Comparison of ENCODE assay signal across 1 cellular context in the genomic region with DNA sequence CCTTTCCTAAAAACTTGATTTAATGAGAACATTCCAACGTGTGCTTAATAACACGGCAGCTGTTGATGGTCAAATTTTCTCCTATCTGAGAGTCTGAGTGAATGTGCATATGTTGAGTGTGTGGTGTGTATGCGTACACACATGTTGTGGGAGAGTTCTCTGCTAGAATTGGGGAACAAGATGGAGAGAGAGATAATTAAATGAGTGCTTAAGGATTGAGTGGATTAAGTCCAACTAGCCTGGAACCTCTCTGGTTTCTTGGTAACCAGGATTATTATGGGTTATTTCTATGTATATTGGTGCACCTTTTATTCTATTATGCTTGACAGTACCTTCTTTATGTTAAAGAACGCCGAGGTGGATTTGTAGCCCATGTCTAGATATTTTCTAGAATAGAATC.
TF ChIP-seq lines count a peak whose summit lies in the region.

No MANE protein-coding gene starts in this region.

TF ChIP-seq in K562, 482 proteins besides CTCF, POLR2A, EP300 and RAD21 (continued from another document):
- TF ChIP-seq, protein P1, sequence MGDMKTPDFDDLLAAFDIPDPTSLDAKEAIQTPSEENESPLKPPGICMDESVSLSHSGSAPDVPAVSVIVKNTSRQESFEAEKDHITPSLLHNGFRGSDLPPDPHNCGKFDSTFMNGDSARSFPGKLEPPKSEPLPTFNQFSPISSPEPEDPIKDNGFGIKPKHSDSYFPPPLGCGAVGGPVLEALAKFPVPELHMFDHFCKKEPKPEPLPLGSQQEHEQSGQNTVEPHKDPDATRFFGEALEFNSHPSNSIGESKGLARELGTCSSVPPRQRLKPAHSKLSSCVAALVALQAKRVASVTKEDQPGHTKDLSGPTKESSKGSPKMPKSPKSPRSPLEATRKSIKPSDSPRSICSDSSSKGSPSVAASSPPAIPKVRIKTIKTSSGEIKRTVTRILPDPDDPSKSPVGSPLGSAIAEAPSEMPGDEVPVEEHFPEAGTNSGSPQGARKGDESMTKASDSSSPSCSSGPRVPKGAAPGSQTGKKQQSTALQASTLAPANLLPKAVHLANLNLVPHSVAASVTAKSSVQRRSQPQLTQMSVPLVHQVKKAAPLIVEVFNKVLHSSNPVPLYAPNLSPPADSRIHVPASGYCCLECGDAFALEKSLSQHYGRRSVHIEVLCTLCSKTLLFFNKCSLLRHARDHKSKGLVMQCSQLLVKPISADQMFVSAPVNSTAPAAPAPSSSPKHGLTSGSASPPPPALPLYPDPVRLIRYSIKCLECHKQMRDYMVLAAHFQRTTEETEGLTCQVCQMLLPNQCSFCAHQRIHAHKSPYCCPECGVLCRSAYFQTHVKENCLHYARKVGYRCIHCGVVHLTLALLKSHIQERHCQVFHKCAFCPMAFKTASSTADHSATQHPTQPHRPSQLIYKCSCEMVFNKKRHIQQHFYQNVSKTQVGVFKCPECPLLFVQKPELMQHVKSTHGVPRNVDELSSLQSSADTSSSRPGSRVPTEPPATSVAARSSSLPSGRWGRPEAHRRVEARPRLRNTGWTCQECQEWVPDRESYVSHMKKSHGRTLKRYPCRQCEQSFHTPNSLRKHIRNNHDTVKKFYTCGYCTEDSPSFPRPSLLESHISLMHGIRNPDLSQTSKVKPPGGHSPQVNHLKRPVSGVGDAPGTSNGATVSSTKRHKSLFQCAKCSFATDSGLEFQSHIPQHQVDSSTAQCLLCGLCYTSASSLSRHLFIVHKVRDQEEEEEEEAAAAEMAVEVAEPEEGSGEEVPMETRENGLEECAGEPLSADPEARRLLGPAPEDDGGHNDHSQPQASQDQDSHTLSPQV (IDR thresholded peaks at IDR 0.05): peak; percentile 14; the same call in 1 of the 2 replicates
- TF ChIP-seq HSF4 (CRISPR knock-in tag; IDR thresholded peaks at IDR 0.05; ENCODE audit: borderline replicate concordance) (no peak), MEF2D (tag; conservative IDR thresholded peaks at IDR 0.05; ENCODE audit: low read depth) (no peak), GATA2 (CRISPR knock-in tag; IDR thresholded peaks at IDR 0.05) (peak; percentile 64; the same call in 1 of the 2 replicates), SRF (CRISPR knock-in tag; IDR thresholded peaks at IDR 0.05) (peak in 1 of 2 experiments; percentile 39; a peak in 2 of 4 replicates), CSDE1 (IDR thresholded peaks at IDR 0.05) (no peak)
- TF ChIP-seq, protein P2, sequence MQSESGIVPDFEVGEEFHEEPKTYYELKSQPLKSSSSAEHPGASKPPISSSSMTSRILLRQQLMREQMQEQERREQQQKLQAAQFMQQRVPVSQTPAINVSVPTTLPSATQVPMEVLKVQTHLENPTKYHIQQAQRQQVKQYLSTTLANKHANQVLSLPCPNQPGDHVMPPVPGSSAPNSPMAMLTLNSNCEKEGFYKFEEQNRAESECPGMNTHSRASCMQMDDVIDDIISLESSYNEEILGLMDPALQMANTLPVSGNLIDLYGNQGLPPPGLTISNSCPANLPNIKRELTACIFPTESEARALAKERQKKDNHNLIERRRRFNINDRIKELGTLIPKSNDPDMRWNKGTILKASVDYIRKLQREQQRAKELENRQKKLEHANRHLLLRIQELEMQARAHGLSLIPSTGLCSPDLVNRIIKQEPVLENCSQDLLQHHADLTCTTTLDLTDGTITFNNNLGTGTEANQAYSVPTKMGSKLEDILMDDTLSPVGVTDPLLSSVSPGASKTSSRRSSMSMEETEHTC (IDR thresholded peaks at IDR 0.05): no peak
- TF ChIP-seq, protein P3, sequence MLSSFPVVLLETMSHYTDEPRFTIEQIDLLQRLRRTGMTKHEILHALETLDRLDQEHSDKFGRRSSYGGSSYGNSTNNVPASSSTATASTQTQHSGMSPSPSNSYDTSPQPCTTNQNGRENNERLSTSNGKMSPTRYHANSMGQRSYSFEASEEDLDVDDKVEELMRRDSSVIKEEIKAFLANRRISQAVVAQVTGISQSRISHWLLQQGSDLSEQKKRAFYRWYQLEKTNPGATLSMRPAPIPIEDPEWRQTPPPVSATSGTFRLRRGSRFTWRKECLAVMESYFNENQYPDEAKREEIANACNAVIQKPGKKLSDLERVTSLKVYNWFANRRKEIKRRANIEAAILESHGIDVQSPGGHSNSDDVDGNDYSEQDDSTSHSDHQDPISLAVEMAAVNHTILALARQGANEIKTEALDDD (IDR thresholded peaks at IDR 0.05): peak; percentile 86
